1 cellular context compared by ENCODE assay signal in genomic region chr5:5464036-5464715, GRCh38.
TF ChIP-seq lines count a peak whose summit lies in the region.

No MANE protein-coding gene starts in this region.

TF ChIP-seq in H1, 55 proteins besides CTCF, POLR2A, EP300 and RAD21:
- no peak for TF ChIP-seq RXRA (IDR thresholded peaks at IDR 0.05; ENCODE audit: insufficient read depth, low read depth, low read length)
- no peak for TF ChIP-seq CHD1 (IDR thresholded peaks at IDR 0.05; ENCODE audit: low read depth, low read length)
- no peak for TF ChIP-seq RNF2 (IDR thresholded peaks at IDR 0.05; ENCODE audit: borderline replicate concordance, low read depth, low read length, missing control alignments, poor library complexity, severe bottlenecking)
